24 cellular contexts compared by ENCODE assay signal in the genomic region with DNA sequence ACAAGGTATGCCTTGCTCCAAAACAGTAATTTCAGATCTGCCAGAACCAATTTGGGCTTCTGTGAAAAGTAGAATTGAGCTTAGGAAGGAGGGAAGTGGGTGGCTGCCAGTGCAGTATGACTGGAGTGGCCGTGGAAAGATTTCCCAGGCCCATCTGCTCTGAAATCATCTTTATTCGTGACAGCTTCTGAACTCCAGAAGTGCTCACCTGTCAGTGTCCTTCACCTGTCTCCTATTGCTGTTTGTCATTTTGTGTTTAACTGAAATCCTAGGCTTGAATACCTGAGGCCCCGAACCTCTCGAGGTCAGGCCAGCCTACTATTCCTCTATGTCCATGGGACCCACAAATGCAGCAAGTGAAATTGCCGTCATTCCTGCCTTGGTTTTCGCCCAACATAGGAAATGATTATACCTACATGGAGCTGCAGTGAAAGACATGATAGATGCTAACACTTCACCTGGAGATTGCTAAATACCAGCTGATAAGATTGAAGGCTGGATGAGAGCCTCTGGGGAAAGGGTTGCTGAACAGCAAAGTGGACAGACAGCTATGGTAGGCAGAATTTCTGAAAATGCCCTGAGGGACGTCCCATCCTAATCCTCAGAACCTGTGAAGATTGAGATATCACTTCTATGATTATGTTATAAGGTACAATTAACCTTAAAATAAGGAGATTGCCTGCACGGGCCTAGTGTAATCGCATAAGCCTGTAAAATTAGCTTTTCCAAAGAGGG.
"Had no signal": no experiment of that assay in that cellular context is flagged by ENCODE, and none has a peak within 500 bp of the region (broad histone marks: within the 10 kb centered on the region; RNA-seq: fewer than 3 reads in every experiment).

No MANE protein-coding gene starts in this region.

- H3K27ac Mint-ChIP-seq: activated CD8-positive, alpha-beta T cell treated with anti-CD3 and anti-CD28 coated beads, Interleukin-2, amount 10 ng/mL, durations not matched to agents 7 days and 5 days; T-helper 17 cell; WTC11 had no signal

- ATAC-seq: activated CD8-positive, alpha-beta T cell treated with anti-CD3 and anti-CD28 coated beads, Interleukin-2, amount 10 ng/mL, durations not matched to agents 7 days and 5 days; body of pancreas; T-helper 17 cell; WTC11 had no signal

- DNase-seq: activated CD4-positive, alpha-beta T cell treated with anti-CD3 and anti-CD28 coated beads for 48 hours; activated CD4-positive, alpha-beta T cell treated with anti-CD3 and anti-CD28 coated beads, Interleukin-2, amount 50 U/mL, for 4 hours; activated CD4-positive, CD25-positive, alpha-beta regulatory T cell treated with anti-CD3 and anti-CD28 coated beads, Interleukin-2, amount 50 U/mL, for 72 hours; activated CD8-positive, alpha-beta memory T cell treated with anti-CD3 and anti-CD28 coated beads, Interleukin-2, amount 50 U/mL, for 48 hours; activated CD8-positive, alpha-beta T cell treated with anti-CD3 and anti-CD28 coated beads, Interleukin-2, amount 10 ng/mL, durations not matched to agents 7 days and 5 days; activated naive CD4-positive, alpha-beta T cell treated with anti-CD3 and anti-CD28 coated beads, Interleukin-2, amount 50 U/mL, for 16 hours; activated T-cell treated with anti-CD3 and anti-CD28 coated beads, Interleukin-2, amount 50 U/mL, for 1 hour; amniotic stem cell; body of pancreas; central memory CD4-positive, alpha-beta T cell; MM.1S; NCI-H1105; NCI-H1436; NCI-H1694 treated with DMSO at 0.1 percent for 48 hours; NCI-H2029 treated with DMSO at 0.1 percent for 48 hours; NCI-H345; NCI-H510A; PC-9; SHP77 treated with DMSO at 0.1 percent for 48 hours; T-helper 17 cell; T-helper 9 cell had no signal

- H3K36me3 ChIP-seq: ascending aorta had no signal

- H3K4me1 ChIP-seq: body of pancreas had no signal

- H3K9me3 ChIP-seq: body of pancreas had no signal

- H3K27ac ChIP-seq: ascending aorta, body of pancreas, KMS-11, PC-9 had no signal

- H3K4me3 Mint-ChIP-seq: activated CD8-positive, alpha-beta T cell treated with anti-CD3 and anti-CD28 coated beads, Interleukin-2, amount 10 ng/mL, durations not matched to agents 7 days and 5 days; T-helper 17 cell; WTC11 had no signal

- H3K4me3 ChIP-seq: ascending aorta, body of pancreas, PC-9 had no signal

- H3K27me3 ChIP-seq: ascending aorta, body of pancreas had no signal

- H3K9ac ChIP-seq: KMS-11 had no signal

- H3K4me2 ChIP-seq: KMS-11, PC-9 had no signal

- H3K27me3 Mint-ChIP-seq: T-helper 17 cell had no signal
